Comparison of ENCODE assay signal across 13 cellular contexts in genomic region chr4:10413177-10413576, GRCh38. TPM values are rescaled to one million over a fixed set of nuclear protein-coding genes. Genes with fewer than 3 reads are reported as not detected.
DNase-seq lines count a peak whose midpoint lies in the region; ATAC-seq and TF ChIP-seq lines count a peak whose summit lies in the region.
"Had no signal": no experiment of that assay in that cellular context is flagged by ENCODE, and none has a peak within 500 bp of the region (broad histone marks: within the 10 kb centered on the region; RNA-seq: fewer than 3 reads in every experiment).

No MANE protein-coding gene starts in this region.

- ATAC-seq in GM18909 (IDR thresholded peaks at IDR 0.05; ENCODE audit: poor library complexity, unreplicated experiment) (peak; percentile 91), GM21717 (IDR thresholded peaks at IDR 0.05; ENCODE audit: unreplicated experiment) (peak; percentile 84), HG03159 (IDR thresholded peaks at IDR 0.05; ENCODE audit: unreplicated experiment) (peak; percentile 97), naive B cell (ENCODE audit: low read depth in 2 of 2) (peak; percentile 97), omental fat pad (ENCODE audit: low FRiP score) (no peak)
- ATAC-seq: sciatic nerve had no signal

- no peaks in the 10 kb centered on the region for H3K27me3 Mint-ChIP-seq in naive B cell

- TF ChIP-seq CTCF in omental fat pad (IDR thresholded peaks at IDR 0.05): no peak

- peaks cover 0 to 5% (median 0%) of the 10 kb centered on the region in 7 donors for H3K9me3 Mint-ChIP-seq in naive B cell
- H3K9me3 Mint-ChIP-seq: mesothelial cell of epicardium had no signal

- peak overlapping the region in 5 of 8 donors; percentile 32 to 78 (median 66) for H3K4me3 Mint-ChIP-seq in naive B cell
- H3K4me3 Mint-ChIP-seq: mesothelial cell of epicardium had no signal

- peaks cover 27 to 49% (median 39%) of the 10 kb centered on the region in 3 donors for H3K4me1 Mint-ChIP-seq in naive B cell

- DNase-seq in naive B cell: peak; percentile 46
- no peak for DNase-seq in AG08395 (ENCODE audit: low spot score)
- DNase-seq in stimulated activated CD4-positive, alpha-beta T cell treated with anti-CD3 and anti-CD28 coated beads, Interleukin-15, amount 100 ng/mL, for 24 hours: no peak
- DNase-seq in omental fat pad (ENCODE audit: low spot score): no peak
- DNase-seq: activated CD4-positive, alpha-beta T cell treated with anti-CD3 and anti-CD28 coated beads, Interleukin-2, amount 50 U/mL, for 4 hours; effector CD8-positive, alpha-beta T cell; GOT3; hypothalamus had no signal

- H3K36me3 Mint-ChIP-seq in naive B cell: no peaks in the 10 kb centered on the region
- H3K36me3 Mint-ChIP-seq: mesothelial cell of epicardium had no signal

- H3K27ac Mint-ChIP-seq in naive B cell: peak overlapping the region in 4 of 6 donors; percentile 0 to 58 (median 10)
- H3K27ac Mint-ChIP-seq: mesothelial cell of epicardium had no signal

RNA-seq across cellular contexts. Expression of gene ZNF518B, which starts 44.0 kb away (rescaled TPM):
- 10 to 100 TPM; 13.0 to 31.9 (median 19.0) TPM for polyA plus RNA-seq in naive B cell (ENCODE audit: low read depth in 6 of 6)
- total RNA-seq in omental fat pad: 10 to 100 TPM; 14.4 to 34.2 (median 22.6) TPM
